ENCODE assay signal across 1 cellular context in genomic region chr3:8529197-8529637, GRCh38.
TF ChIP-seq lines count a peak whose summit lies in the region.

No MANE protein-coding gene starts in this region.

TF ChIP-seq in HepG2, 621 proteins besides CTCF, POLR2A, EP300 and RAD21 (continued from another document and continues in another):
- TF ChIP-seq, protein P1, sequence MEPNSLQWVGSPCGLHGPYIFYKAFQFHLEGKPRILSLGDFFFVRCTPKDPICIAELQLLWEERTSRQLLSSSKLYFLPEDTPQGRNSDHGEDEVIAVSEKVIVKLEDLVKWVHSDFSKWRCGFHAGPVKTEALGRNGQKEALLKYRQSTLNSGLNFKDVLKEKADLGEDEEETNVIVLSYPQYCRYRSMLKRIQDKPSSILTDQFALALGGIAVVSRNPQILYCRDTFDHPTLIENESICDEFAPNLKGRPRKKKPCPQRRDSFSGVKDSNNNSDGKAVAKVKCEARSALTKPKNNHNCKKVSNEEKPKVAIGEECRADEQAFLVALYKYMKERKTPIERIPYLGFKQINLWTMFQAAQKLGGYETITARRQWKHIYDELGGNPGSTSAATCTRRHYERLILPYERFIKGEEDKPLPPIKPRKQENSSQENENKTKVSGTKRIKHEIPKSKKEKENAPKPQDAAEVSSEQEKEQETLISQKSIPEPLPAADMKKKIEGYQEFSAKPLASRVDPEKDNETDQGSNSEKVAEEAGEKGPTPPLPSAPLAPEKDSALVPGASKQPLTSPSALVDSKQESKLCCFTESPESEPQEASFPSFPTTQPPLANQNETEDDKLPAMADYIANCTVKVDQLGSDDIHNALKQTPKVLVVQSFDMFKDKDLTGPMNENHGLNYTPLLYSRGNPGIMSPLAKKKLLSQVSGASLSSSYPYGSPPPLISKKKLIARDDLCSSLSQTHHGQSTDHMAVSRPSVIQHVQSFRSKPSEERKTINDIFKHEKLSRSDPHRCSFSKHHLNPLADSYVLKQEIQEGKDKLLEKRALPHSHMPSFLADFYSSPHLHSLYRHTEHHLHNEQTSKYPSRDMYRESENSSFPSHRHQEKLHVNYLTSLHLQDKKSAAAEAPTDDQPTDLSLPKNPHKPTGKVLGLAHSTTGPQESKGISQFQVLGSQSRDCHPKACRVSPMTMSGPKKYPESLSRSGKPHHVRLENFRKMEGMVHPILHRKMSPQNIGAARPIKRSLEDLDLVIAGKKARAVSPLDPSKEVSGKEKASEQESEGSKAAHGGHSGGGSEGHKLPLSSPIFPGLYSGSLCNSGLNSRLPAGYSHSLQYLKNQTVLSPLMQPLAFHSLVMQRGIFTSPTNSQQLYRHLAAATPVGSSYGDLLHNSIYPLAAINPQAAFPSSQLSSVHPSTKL (CRISPR knock-in tag; IDR thresholded peaks at IDR 0.05), result 0 out of 2 replicates have a peak, but pooled peaks have one; percentile 10
- TF ChIP-seq HOXA5 (CRISPR knock-in tag; IDR thresholded peaks at IDR 0.05) (no peak), AFF4 (CRISPR knock-in tag; IDR thresholded peaks at IDR 0.05) (no peak), ZNF468 (CRISPR knock-in tag; IDR thresholded peaks at IDR 0.05) (no peak), KAT8 (CRISPR knock-in tag; IDR thresholded peaks at IDR 0.05) (0 out of 2 replicates have a peak, but pooled peaks have one; percentile 40), GATAD2A (CRISPR knock-in tag; IDR thresholded peaks at IDR 0.05) (0 out of 2 replicates have a peak, but pooled peaks have one; percentile 26), BCL3 (CRISPR knock-in tag; IDR thresholded peaks at IDR 0.05) (no peak), USF2 (IDR thresholded peaks at IDR 0.05; ENCODE audit: low read depth, low read length) (no peak), USF2 (CRISPR knock-in tag; IDR thresholded peaks at IDR 0.05; ENCODE audit: borderline replicate concordance) (no peak), TCF7 (IDR thresholded peaks at IDR 0.05; ENCODE audit: low read depth) (no peak), NFIC (IDR thresholded peaks at IDR 0.05; ENCODE audit: low read length) (no peak), SALL1 (CRISPR knock-in tag; IDR thresholded peaks at IDR 0.05) (peak; percentile 25; the same call in 1 of the 2 replicates), ZMYM4 (CRISPR knock-in tag; IDR thresholded peaks at IDR 0.05) (peak; percentile 71), ZMYM2 (CRISPR knock-in tag; IDR thresholded peaks at IDR 0.05) (0 out of 2 replicates have a peak, but pooled peaks have one; percentile 43), ZNF451 (CRISPR knock-in tag; IDR thresholded peaks at IDR 0.05) (no peak), GABPB1 (CRISPR knock-in tag; IDR thresholded peaks at IDR 0.05) (no peak), CEBPG (CRISPR knock-in tag; IDR thresholded peaks at IDR 0.05) (peak; percentile 60), ZNF33A (CRISPR knock-in tag; IDR thresholded peaks at IDR 0.05; ENCODE audit: borderline replicate concordance) (no peak), KLF16 (CRISPR knock-in tag; IDR thresholded peaks at IDR 0.05) (no peak), ATF2 (CRISPR knock-in tag; IDR thresholded peaks at IDR 0.05) (no peak), YY1 (IDR thresholded peaks at IDR 0.05; ENCODE audit: insufficient read depth, insufficient replicate concordance, low read depth, low read length) (no peak), STAG1 (CRISPR knock-in tag; IDR thresholded peaks at IDR 0.05) (0 out of 2 replicates have a peak, but pooled peaks have one; percentile 6), ZNF263 (CRISPR knock-in tag; IDR thresholded peaks at IDR 0.05) (no peak), CBX5 (CRISPR knock-in tag; IDR thresholded peaks at IDR 0.05; ENCODE audit: borderline replicate concordance) (0 out of 2 replicates have a peak, but pooled peaks have one; percentile 19), BCL6 (CRISPR knock-in tag; IDR thresholded peaks at IDR 0.05) (peak; percentile 16; the same call in 1 of the 2 replicates), ZFX (CRISPR knock-in tag; IDR thresholded peaks at IDR 0.05; ENCODE audit: low read depth) (peak; percentile 29; the same call in 1 of the 2 replicates), CEBPB (IDR thresholded peaks at IDR 0.05; ENCODE audit: borderline replicate concordance, low read depth, low read length) (peak; percentile 35; the same call in 1 of the 2 replicates), RARA (CRISPR knock-in tag; IDR thresholded peaks at IDR 0.05) (0 out of 2 replicates have a peak, but pooled peaks have one; percentile 7), SSRP1 (CRISPR knock-in tag; IDR thresholded peaks at IDR 0.05) (no peak), TEAD3 (CRISPR knock-in tag; optimal IDR thresholded peaks at IDR 0.05; ENCODE audit: borderline replicate concordance) (peak; percentile 51), NFYC (CRISPR knock-in tag; IDR thresholded peaks at IDR 0.05) (peak; percentile 48; the same call in 1 of the 2 replicates), RFX1 (IDR thresholded peaks at IDR 0.05) (peak; percentile 69), LCORL (IDR thresholded peaks at IDR 0.05) (no peak), LCORL (CRISPR knock-in tag; IDR thresholded peaks at IDR 0.05) (peak; percentile 44; the same call in 1 of the 2 replicates), SOX6 (IDR thresholded peaks at IDR 0.05) (no peak), SOX6 (CRISPR knock-in tag; IDR thresholded peaks at IDR 0.05) (0 out of 2 replicates have a peak, but pooled peaks have one; percentile 40), HNF4A (CRISPR knock-in tag; IDR thresholded peaks at IDR 0.05) (peak; percentile 52), NFKB2 (CRISPR knock-in tag; IDR thresholded peaks at IDR 0.05; ENCODE audit: borderline replicate concordance) (no peak)
- TF ChIP-seq, protein P2, sequence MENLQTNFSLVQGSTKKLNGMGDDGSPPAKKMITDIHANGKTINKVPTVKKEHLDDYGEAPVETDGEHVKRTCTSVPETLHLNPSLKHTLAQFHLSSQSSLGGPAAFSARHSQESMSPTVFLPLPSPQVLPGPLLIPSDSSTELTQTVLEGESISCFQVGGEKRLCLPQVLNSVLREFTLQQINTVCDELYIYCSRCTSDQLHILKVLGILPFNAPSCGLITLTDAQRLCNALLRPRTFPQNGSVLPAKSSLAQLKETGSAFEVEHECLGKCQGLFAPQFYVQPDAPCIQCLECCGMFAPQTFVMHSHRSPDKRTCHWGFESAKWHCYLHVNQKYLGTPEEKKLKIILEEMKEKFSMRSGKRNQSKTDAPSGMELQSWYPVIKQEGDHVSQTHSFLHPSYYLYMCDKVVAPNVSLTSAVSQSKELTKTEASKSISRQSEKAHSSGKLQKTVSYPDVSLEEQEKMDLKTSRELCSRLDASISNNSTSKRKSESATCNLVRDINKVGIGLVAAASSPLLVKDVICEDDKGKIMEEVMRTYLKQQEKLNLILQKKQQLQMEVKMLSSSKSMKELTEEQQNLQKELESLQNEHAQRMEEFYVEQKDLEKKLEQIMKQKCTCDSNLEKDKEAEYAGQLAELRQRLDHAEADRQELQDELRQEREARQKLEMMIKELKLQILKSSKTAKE (CRISPR knock-in tag; IDR thresholded peaks at IDR 0.05; ENCODE audit: borderline replicate concordance), result no peak
- TF ChIP-seq, protein P3, sequence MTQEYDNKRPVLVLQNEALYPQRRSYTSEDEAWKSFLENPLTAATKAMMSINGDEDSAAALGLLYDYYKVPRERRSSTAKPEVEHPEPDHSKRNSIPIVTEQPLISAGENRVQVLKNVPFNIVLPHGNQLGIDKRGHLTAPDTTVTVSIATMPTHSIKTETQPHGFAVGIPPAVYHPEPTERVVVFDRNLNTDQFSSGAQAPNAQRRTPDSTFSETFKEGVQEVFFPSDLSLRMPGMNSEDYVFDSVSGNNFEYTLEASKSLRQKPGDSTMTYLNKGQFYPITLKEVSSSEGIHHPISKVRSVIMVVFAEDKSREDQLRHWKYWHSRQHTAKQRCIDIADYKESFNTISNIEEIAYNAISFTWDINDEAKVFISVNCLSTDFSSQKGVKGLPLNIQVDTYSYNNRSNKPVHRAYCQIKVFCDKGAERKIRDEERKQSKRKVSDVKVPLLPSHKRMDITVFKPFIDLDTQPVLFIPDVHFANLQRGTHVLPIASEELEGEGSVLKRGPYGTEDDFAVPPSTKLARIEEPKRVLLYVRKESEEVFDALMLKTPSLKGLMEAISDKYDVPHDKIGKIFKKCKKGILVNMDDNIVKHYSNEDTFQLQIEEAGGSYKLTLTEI (CRISPR knock-in tag; conservative IDR thresholded peaks at IDR 0.05), result no peak
- TF ChIP-seq, protein P4, sequence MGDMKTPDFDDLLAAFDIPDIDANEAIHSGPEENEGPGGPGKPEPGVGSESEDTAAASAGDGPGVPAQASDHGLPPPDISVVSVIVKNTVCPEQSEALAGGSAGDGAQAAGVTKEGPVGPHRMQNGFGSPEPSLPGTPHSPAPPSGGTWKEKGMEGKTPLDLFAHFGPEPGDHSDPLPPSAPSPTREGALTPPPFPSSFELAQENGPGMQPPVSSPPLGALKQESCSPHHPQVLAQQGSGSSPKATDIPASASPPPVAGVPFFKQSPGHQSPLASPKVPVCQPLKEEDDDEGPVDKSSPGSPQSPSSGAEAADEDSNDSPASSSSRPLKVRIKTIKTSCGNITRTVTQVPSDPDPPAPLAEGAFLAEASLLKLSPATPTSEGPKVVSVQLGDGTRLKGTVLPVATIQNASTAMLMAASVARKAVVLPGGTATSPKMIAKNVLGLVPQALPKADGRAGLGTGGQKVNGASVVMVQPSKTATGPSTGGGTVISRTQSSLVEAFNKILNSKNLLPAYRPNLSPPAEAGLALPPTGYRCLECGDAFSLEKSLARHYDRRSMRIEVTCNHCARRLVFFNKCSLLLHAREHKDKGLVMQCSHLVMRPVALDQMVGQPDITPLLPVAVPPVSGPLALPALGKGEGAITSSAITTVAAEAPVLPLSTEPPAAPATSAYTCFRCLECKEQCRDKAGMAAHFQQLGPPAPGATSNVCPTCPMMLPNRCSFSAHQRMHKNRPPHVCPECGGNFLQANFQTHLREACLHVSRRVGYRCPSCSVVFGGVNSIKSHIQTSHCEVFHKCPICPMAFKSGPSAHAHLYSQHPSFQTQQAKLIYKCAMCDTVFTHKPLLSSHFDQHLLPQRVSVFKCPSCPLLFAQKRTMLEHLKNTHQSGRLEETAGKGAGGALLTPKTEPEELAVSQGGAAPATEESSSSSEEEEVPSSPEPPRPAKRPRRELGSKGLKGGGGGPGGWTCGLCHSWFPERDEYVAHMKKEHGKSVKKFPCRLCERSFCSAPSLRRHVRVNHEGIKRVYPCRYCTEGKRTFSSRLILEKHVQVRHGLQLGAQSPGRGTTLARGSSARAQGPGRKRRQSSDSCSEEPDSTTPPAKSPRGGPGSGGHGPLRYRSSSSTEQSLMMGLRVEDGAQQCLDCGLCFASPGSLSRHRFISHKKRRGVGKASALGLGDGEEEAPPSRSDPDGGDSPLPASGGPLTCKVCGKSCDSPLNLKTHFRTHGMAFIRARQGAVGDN (CRISPR knock-in tag; IDR thresholded peaks at IDR 0.05), result no peak
- TF ChIP-seq, protein P5, sequence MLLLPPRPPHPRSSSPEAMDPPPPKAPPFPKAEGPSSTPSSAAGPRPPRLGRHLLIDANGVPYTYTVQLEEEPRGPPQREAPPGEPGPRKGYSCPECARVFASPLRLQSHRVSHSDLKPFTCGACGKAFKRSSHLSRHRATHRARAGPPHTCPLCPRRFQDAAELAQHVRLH (CRISPR knock-in tag; IDR thresholded peaks at IDR 0.05; ENCODE audit: borderline replicate concordance, low read depth), result no peak
